ENCODE assay signal across 1 cellular context in genomic region chr1:208183977-208184901, GRCh38.
A peak's percentile ranks its signal among the peaks of the same experiment; 100 is the strongest.
TF ChIP-seq lines count a peak whose summit lies in the region.

No MANE protein-coding gene starts in this region.

TF ChIP-seq in HEK293, 187 proteins besides CTCF, POLR2A, EP300 and RAD21 (continued from another document and continues in another):
- TF ChIP-seq ZNF639 (tag by site-specific recombination; IDR thresholded peaks at IDR 0.05), result peak; percentile 97
- TF ChIP-seq ZNF571 (tag by site-specific recombination; IDR thresholded peaks at IDR 0.05), result no peak
- peak; percentile 70; the same call in 1 of the 2 replicates for TF ChIP-seq ZBTB6 (tag by site-specific recombination; IDR thresholded peaks at IDR 0.05)
- TF ChIP-seq ZNF600 (tag by site-specific recombination; IDR thresholded peaks at IDR 0.05), result peak; percentile 93
- TF ChIP-seq ZNF560 (tag by site-specific recombination; IDR thresholded peaks at IDR 0.05; ENCODE audit: borderline replicate concordance), result no peak
- TF ChIP-seq KLF9 (tag by site-specific recombination; IDR thresholded peaks at IDR 0.05; ENCODE audit: low read depth), result peak; percentile 96
- TF ChIP-seq ZNF121 (tag by site-specific recombination; IDR thresholded peaks at IDR 0.05), result no peak
- no peak for TF ChIP-seq ZSCAN5A (tag by site-specific recombination; IDR thresholded peaks at IDR 0.05)
- no peak for TF ChIP-seq ZNF426 (tag by site-specific recombination; IDR thresholded peaks at IDR 0.05)
- peak; percentile 39; the same call in 1 of the 2 replicates for TF ChIP-seq ZNF335 (tag by site-specific recombination; conservative IDR thresholded peaks at IDR 0.05)
- TF ChIP-seq FEZF1 (tag by site-specific recombination; IDR thresholded peaks at IDR 0.05), result peak; percentile 65
- TF ChIP-seq ZNF513 (tag by site-specific recombination; IDR thresholded peaks at IDR 0.05), result no peak
- no peak for TF ChIP-seq ZNF837 (tag by site-specific recombination; IDR thresholded peaks at IDR 0.05)
- TF ChIP-seq ZBTB11 (tag by site-specific recombination; conservative IDR thresholded peaks at IDR 0.05; ENCODE audit: low read depth), result no peak
- TF ChIP-seq ZNF274 (IDR thresholded peaks at IDR 0.05; ENCODE audit: low read length), result no peak
- TF ChIP-seq ZNF274 (tag by site-specific recombination; IDR thresholded peaks at IDR 0.05; ENCODE audit: borderline replicate concordance), result no peak
- TF ChIP-seq ZNF404 (tag by site-specific recombination; IDR thresholded peaks at IDR 0.05), result no peak
- TF ChIP-seq ZSCAN4 (tag by site-specific recombination; IDR thresholded peaks at IDR 0.05), result peak; percentile 91
- TF ChIP-seq ZNF677 (tag by site-specific recombination; IDR thresholded peaks at IDR 0.05), result no peak
- TF ChIP-seq HOXD13 (CRISPR knock-in tag; IDR thresholded peaks at IDR 0.05; ENCODE audit: borderline replicate concordance), result no peak
- TF ChIP-seq ZNF629 (tag by site-specific recombination; IDR thresholded peaks at IDR 0.05), result peak; percentile 95
- TF ChIP-seq ZNF311 (tag by site-specific recombination; IDR thresholded peaks at IDR 0.05; ENCODE audit: borderline replicate concordance), result no peak
- TF ChIP-seq ZNF341 (tag by site-specific recombination; IDR thresholded peaks at IDR 0.05; ENCODE audit: low read depth), result no peak; the same call in 1 of the 2 replicates
- TF ChIP-seq HOXA7 (CRISPR knock-in tag; IDR thresholded peaks at IDR 0.05; ENCODE audit: borderline replicate concordance), result no peak
- TF ChIP-seq ZNF777 (tag by site-specific recombination; IDR thresholded peaks at IDR 0.05; ENCODE audit: borderline replicate concordance), result no peak
- TF ChIP-seq GLIS2 (tag by site-specific recombination; IDR thresholded peaks at IDR 0.05), result peak; percentile 57
- TF ChIP-seq ZNF266 (tag by site-specific recombination; IDR thresholded peaks at IDR 0.05; ENCODE audit: low read depth), result no peak
- TF ChIP-seq ZNF169 (tag by site-specific recombination; IDR thresholded peaks at IDR 0.05), result no peak
- no peak for TF ChIP-seq ZNF292 (tag by site-specific recombination; IDR thresholded peaks at IDR 0.05; ENCODE audit: borderline replicate concordance, low read depth)
- TF ChIP-seq ZNF707 (tag by site-specific recombination; IDR thresholded peaks at IDR 0.05), result no peak
- TF ChIP-seq ZNF394 (tag by site-specific recombination; IDR thresholded peaks at IDR 0.05; ENCODE audit: borderline replicate concordance), result peak; percentile 77
- TF ChIP-seq ZNF501 (tag by site-specific recombination; IDR thresholded peaks at IDR 0.05), result 0 out of 2 replicates have a peak, but pooled peaks have one; percentile 34
- 0 out of 2 replicates have a peak, but pooled peaks have one; percentile 36 for TF ChIP-seq PRDM6 (tag by site-specific recombination; IDR thresholded peaks at IDR 0.05)
- peak; percentile 69; the same call in 1 of the 2 replicates for TF ChIP-seq GFI1B (tag by site-specific recombination; IDR thresholded peaks at IDR 0.05)
- TF ChIP-seq ZNF398 (tag by site-specific recombination; IDR thresholded peaks at IDR 0.05), result peak; percentile 84
- TF ChIP-seq SP3 (tag by site-specific recombination; IDR thresholded peaks at IDR 0.05), result peak; percentile 50
- TF ChIP-seq ZNF76 (tag by site-specific recombination; IDR thresholded peaks at IDR 0.05; ENCODE audit: borderline replicate concordance, low read depth), result peak; percentile 41; the same call in 1 of the 2 replicates
- peak; percentile 96 for TF ChIP-seq ZEB2 (tag by site-specific recombination; IDR thresholded peaks at IDR 0.05)
- TF ChIP-seq KLF10 (tag by site-specific recombination; IDR thresholded peaks at IDR 0.05), result peak; percentile 98
- TF ChIP-seq ZNF747 (tag by site-specific recombination; IDR thresholded peaks at IDR 0.05), result no peak
- no peak for TF ChIP-seq YY1 (tag by site-specific recombination; IDR thresholded peaks at IDR 0.05)
- no peak for TF ChIP-seq ZNF776 (tag by site-specific recombination; IDR thresholded peaks at IDR 0.05; ENCODE audit: borderline replicate concordance)
- TF ChIP-seq GLIS1 (tag by site-specific recombination; IDR thresholded peaks at IDR 0.05), result peak; percentile 97
- TF ChIP-seq KLF7 (tag by site-specific recombination; IDR thresholded peaks at IDR 0.05; ENCODE audit: borderline replicate concordance), result peak; percentile 99; the same call in 1 of the 2 replicates
- TF ChIP-seq REST (tag by site-specific recombination; IDR thresholded peaks at IDR 0.05), result no peak
- peak; percentile 100 for TF ChIP-seq KLF1 (tag by site-specific recombination; IDR thresholded peaks at IDR 0.05)
- TF ChIP-seq ZNF416 (tag by site-specific recombination; IDR thresholded peaks at IDR 0.05), result no peak
